8 cellular contexts compared by ENCODE assay signal in genomic region chr4:174282836-174283506, GRCh38. TPM values are rescaled to one million over a fixed set of nuclear protein-coding genes. Genes with fewer than 3 reads are reported as not detected.
DNase-seq lines count a peak whose midpoint lies in the region; ATAC-seq and TF ChIP-seq lines count a peak whose summit lies in the region.

No MANE protein-coding gene starts in this region.

- H3K27me3 ChIP-seq in mammary epithelial cell (ENCODE audit: insufficient read depth, low read length) (no peaks in the 10 kb centered on the region), skeletal muscle tissue (ENCODE audit: control insufficient read depth in 3 of 3, insufficient read depth in 3 of 3, low read length in 3 of 3) (no peaks in the 10 kb centered on the region)

- no peaks in the 10 kb centered on the region for H3K36me3 ChIP-seq in mammary epithelial cell (ENCODE audit: insufficient read depth, low read length)
- H3K36me3 ChIP-seq in skeletal muscle tissue (ENCODE audit: control insufficient read depth in 3 of 3, insufficient read depth in 3 of 3, low read length in 3 of 3) = no peaks in the 10 kb centered on the region

- H4K20me1 ChIP-seq in mammary epithelial cell (ENCODE audit: insufficient read depth, low read length) = no peaks in the 10 kb centered on the region

- intact Hi-C loops in mammary epithelial cell (cut with micrococcal nuclease) = loop anchor here (1.0 to 10.0 kb wide), 2 partner anchors 23 to 948 kb away; partner anchors contain the start of gene HMGB2

- H3K4me3 ChIP-seq in WI38 (ENCODE audit: low read depth, low read length) (peak overlapping the region; percentile 76), mammary epithelial cell (replicated peaks in 1 of 3; ENCODE audit: insufficient read depth in 1 of 3, low read depth in 2 of 3, low read length in 3 of 3) (peak overlapping the region; percentile 78 to 94 (median 81)), iPS-18c (ENCODE audit: insufficient read depth, low read depth, low read length) (peak overlapping the region; percentile 83), skeletal muscle tissue (ENCODE audit: low read length in 3 of 3) (peak overlapping the region; percentile 91 to 95 (median 91))

- H3K9ac ChIP-seq in mammary epithelial cell (ENCODE audit: insufficient read depth, low read length) (peak overlapping the region; percentile 98), skeletal muscle tissue (ENCODE audit: low read depth in 1 of 3, low read length in 3 of 3) (peak overlapping the region; percentile 96 to 99 (median 96))

- TSS peak; percentile 41 for BruUV-seq in mammary epithelial cell (replicated peaks; lab: Mats Ljungman, UMichigan)

- in situ Hi-C loops in ACHN (cut with HindIII; ENCODE audit: low pct_ligation_motif_present, low pct_unique_long_range_greater_than_20kb, low sequenced_read_pairs) = no loop called here
- in situ Hi-C loops in mammary epithelial cell (cut with MboI; ENCODE audit: low sequenced_read_pairs in 2 of 2) = no loop called here

- dilution Hi-C loops in mammary epithelial cell (cut with HindIII; ENCODE audit: low sequenced_read_pairs) = no loop called here

- H3K27ac ChIP-seq in mammary epithelial cell (ENCODE audit: insufficient read depth, low read depth, low read length) (peak overlapping the region; percentile 96), skeletal muscle tissue (ENCODE audit: low read depth, low read length) (peak overlapping the region; percentile 96)

- ATAC-seq in GM18873 (IDR thresholded peaks at IDR 0.05; ENCODE audit: low FRiP score, unreplicated experiment) (peak; percentile 99), HG03159 (IDR thresholded peaks at IDR 0.05; ENCODE audit: unreplicated experiment) (peak; percentile 97)

- H3K4me1 ChIP-seq in mammary epithelial cell (ENCODE audit: insufficient read depth, low read length) (peaks cover 3% of the 10 kb centered on the region), skeletal muscle tissue (ENCODE audit: control insufficient read depth in 3 of 3, insufficient read depth in 3 of 3, low read length in 3 of 3) (peaks cover 10 to 25% (median 20%) of the 10 kb centered on the region in 3 donors)

- WGBS in mammary epithelial cell (ENCODE audit: low coverage, missing lambda C conversion rate) = under 1% methylated on average over 16 of the region's 22 CpGs

- TF ChIP-seq CTCF in WI38 (IDR thresholded peaks at IDR 0.05; ENCODE audit: low read depth, low read length) (no peak), mammary epithelial cell (conservative IDR thresholded peaks at IDR 0.05 in 1 of 2, IDR thresholded peaks at IDR 0.05 in 1 of 2; ENCODE audit: extremely low read depth in 1 of 2, insufficient read depth in 1 of 2, low read depth in 1 of 2, low read length in 2 of 2) (no peak)

- H3K79me2 ChIP-seq in mammary epithelial cell (ENCODE audit: insufficient read depth, low read length) = peaks cover 74% of the 10 kb centered on the region

- no peaks in the 10 kb centered on the region for H3K9me3 ChIP-seq in mammary epithelial cell (replicated peaks; ENCODE audit: insufficient read depth, low read length)
- H3K9me3 ChIP-seq in iPS-18c (ENCODE audit: control insufficient read depth, insufficient read depth, low read length) = no peaks in the 10 kb centered on the region
- no peaks in the 10 kb centered on the region for H3K9me3 ChIP-seq in skeletal muscle tissue (ENCODE audit: control insufficient read depth in 3 of 3, low read length in 3 of 3)

- CTCF ChIA-PET in mammary epithelial cell (lab: Charles Lee; ENCODE audit: low non-redundant PET) = no interaction called here

- H3K4me2 ChIP-seq in mammary epithelial cell (ENCODE audit: insufficient read depth, low read depth, low read length) = peak overlapping the region; percentile 92

- peak; percentile 92 for DNase-seq in ACHN
- DNase-seq in NCI-H2227 (lab: John Stamatoyannopoulos, UW; ENCODE audit: unreplicated experiment) = peak; percentile 84
- DNase-seq in mammary epithelial cell = peak; percentile 96

- peak overlapping the region; percentile 95 for H2AFZ ChIP-seq in mammary epithelial cell (ENCODE audit: low read depth, low read length)

RNA-seq across cellular contexts. Expression of gene FBXO8, which starts 0.5 kb away (rescaled TPM):
- total RNA-seq in mammary epithelial cell = 10 to 100 TPM; 15.3 to 20.7 TPM
- 9.7 TPM for polyA plus RNA-seq in mammary epithelial cell
- 2.7 TPM for polyA minus RNA-seq in mammary epithelial cell
- total RNA-seq in skeletal muscle tissue = 30.3 TPM

RNA-seq across cellular contexts. Expression of gene CEP44, which starts 0.7 kb away (rescaled TPM):
- total RNA-seq in mammary epithelial cell = 10 to 100 TPM; 12.2 to 15.3 TPM
- polyA plus RNA-seq in mammary epithelial cell = 3.5 TPM
- 8.1 TPM for polyA minus RNA-seq in mammary epithelial cell
- 17.7 TPM for total RNA-seq in skeletal muscle tissue

Comparison
In these comparisons a context has a peak if more than half of its experiments do, and no peak if none do; other contexts are left out.
1. Peak in every context shown above with its lines: DNase-seq, ATAC-seq, H3K4me3 ChIP-seq and H3K27ac ChIP-seq.